Comparison of ENCODE assay signal across 14 cellular contexts in genomic region chr3:46405301-46406079, GRCh38. TPM values are rescaled to one million over a fixed set of nuclear protein-coding genes. Genes with fewer than 3 reads are reported as not detected.
DNase-seq lines count a peak whose midpoint lies in the region; ATAC-seq and TF ChIP-seq lines count a peak whose summit lies in the region.
"Had no signal": no experiment of that assay in that cellular context is flagged by ENCODE, and none has a peak within 500 bp of the region (broad histone marks: within the 10 kb centered on the region; RNA-seq: fewer than 3 reads in every experiment).

No MANE protein-coding gene starts in this region.

- H3K27me3 Mint-ChIP-seq in activated CD8-positive, alpha-beta memory T cell treated with anti-CD3 and anti-CD28 coated beads, Interleukin-2, amount 10 ng/mL, durations not matched to agents 7 days and 5 days: peaks cover 6% of the 10 kb centered on the region
- peaks cover 19% of the 10 kb centered on the region for H3K27me3 Mint-ChIP-seq in T-helper 2 cell treated with Interferon-gamma antibody and Interleukin-4, amounts not matched to agents 5 μg/mL and 100 μg/mL, for 36 hours (ENCODE audit: low read depth)

- CTCF ChIA-PET in activated CD8-positive, alpha-beta memory T cell treated with anti-CD3 and anti-CD28 coated beads, Interleukin-2, amount 10 ng/mL, durations not matched to agents 7 days and 5 days (lab: Charles Lee): interaction anchor here (1.1 to 1.2 kb wide), 2 partner anchors 34 to 192 kb away, joined by 3 to 4 read pairs; no protein-coding TSS in a partner anchor

- H3K27ac ChIP-seq in left lung: peak overlapping the region; percentile 92 to 97

- H3K4me1 ChIP-seq in left lung: peaks cover 27 to 73% of the 10 kb centered on the region in 2 donors

- peaks cover 6% of the 10 kb centered on the region for H3K36me3 Mint-ChIP-seq in stimulated activated effector memory CD8-positive, alpha-beta T cell treated with anti-CD3 and anti-CD28 coated beads, Interleukin-12 subunit alpha, Interleukin-12 subunit beta, amount 100 ng/mL, for 72 hours
- H3K36me3 Mint-ChIP-seq in activated CD8-positive, alpha-beta memory T cell treated with anti-CD3 and anti-CD28 coated beads, Interleukin-2, amount 10 ng/mL, durations not matched to agents 7 days and 5 days: peaks cover 17% of the 10 kb centered on the region
- H3K36me3 Mint-ChIP-seq in T-helper 2 cell treated with Interferon-gamma antibody and Interleukin-4, amounts not matched to agents 5 μg/mL and 100 μg/mL, for 36 hours (ENCODE audit: low read depth): peaks cover 1% of the 10 kb centered on the region

- peaks cover 0 to 20% of the 10 kb centered on the region in 2 donors for H3K36me3 ChIP-seq in left lung
- H3K36me3 ChIP-seq: ovary had no signal

- no peaks in the 10 kb centered on the region for H3K9me3 Mint-ChIP-seq in stimulated activated effector memory CD8-positive, alpha-beta T cell treated with anti-CD3 and anti-CD28 coated beads, Interleukin-12 subunit alpha, Interleukin-12 subunit beta, amount 100 ng/mL, for 72 hours
- no peaks in the 10 kb centered on the region for H3K9me3 Mint-ChIP-seq in activated CD8-positive, alpha-beta memory T cell treated with anti-CD3 and anti-CD28 coated beads, Interleukin-2, amount 10 ng/mL, durations not matched to agents 7 days and 5 days (ENCODE audit: low read depth)
- peaks cover 5% of the 10 kb centered on the region for H3K9me3 Mint-ChIP-seq in T-helper 2 cell treated with Interferon-gamma antibody and Interleukin-4, amounts not matched to agents 5 μg/mL and 100 μg/mL, for 36 hours

- no peak for TF ChIP-seq CTCF in choroid plexus epithelial cell (conservative IDR thresholded peaks at IDR 0.05; ENCODE audit: low read depth, low read length)
- no peak for TF ChIP-seq CTCF in left lung (IDR thresholded peaks at IDR 0.05)

- H3K27ac Mint-ChIP-seq in stimulated activated effector memory CD8-positive, alpha-beta T cell treated with anti-CD3 and anti-CD28 coated beads, Interleukin-12 subunit alpha, Interleukin-12 subunit beta, amount 100 ng/mL, for 72 hours: peak overlapping the region; percentile 20
- no peak overlapping the region for H3K27ac Mint-ChIP-seq in activated CD8-positive, alpha-beta memory T cell treated with anti-CD3 and anti-CD28 coated beads, Interleukin-2, amount 10 ng/mL, durations not matched to agents 7 days and 5 days
- H3K27ac Mint-ChIP-seq in T-helper 2 cell treated with Interferon-gamma antibody and Interleukin-4, amounts not matched to agents 5 μg/mL and 100 μg/mL, for 36 hours: no peak overlapping the region

- DNase-seq in HT-29 (ENCODE audit: low spot score): peak; percentile 67
- peak; percentile 53 for DNase-seq in choroid plexus epithelial cell (ENCODE audit: low read depth)
- peak in 1 of 2 donors; percentile 75 for DNase-seq in left lung
- no peak for DNase-seq in stimulated activated effector memory CD8-positive, alpha-beta T cell treated with anti-CD3 and anti-CD28 coated beads, Interleukin-12 subunit alpha, Interleukin-12 subunit beta, amount 100 ng/mL, for 72 hours (ENCODE audit: low spot score in 2 of 2)
- DNase-seq in activated CD8-positive, alpha-beta memory T cell treated with anti-CD3 and anti-CD28 coated beads, Interleukin-2, amount 10 ng/mL, durations not matched to agents 7 days and 5 days: no peak
- no peak for DNase-seq in T-helper 2 cell treated with Interferon-gamma antibody and Interleukin-4, amounts not matched to agents 5 μg/mL and 100 μg/mL, for 36 hours (ENCODE audit: low spot score)
- DNase-seq in NCI-H82 treated with DMSO at 0.1 percent for 48 hours (lab: John Stamatoyannopoulos, UW; ENCODE audit: unreplicated experiment): no peak
- DNase-seq in activated naive CD4-positive, alpha-beta T cell (lab: John Stamatoyannopoulos, UW): no peak
- DNase-seq: activated CD4-positive, alpha-beta T cell treated with anti-CD3 and anti-CD28 coated beads, Interleukin-2, amount 50 U/mL, for 1 hour; DND-41; hippocampal formation; SHP77 had no signal

- H3K27me3 ChIP-seq in left lung: no peaks in the 10 kb centered on the region
- H3K27me3 ChIP-seq: ovary had no signal

- no peaks in the 10 kb centered on the region for H3K9me3 ChIP-seq in left lung
- H3K9me3 ChIP-seq: ovary had no signal

- H3K4me1 Mint-ChIP-seq in stimulated activated effector memory CD8-positive, alpha-beta T cell treated with anti-CD3 and anti-CD28 coated beads, Interleukin-12 subunit alpha, Interleukin-12 subunit beta, amount 100 ng/mL, for 72 hours: peaks cover 30% of the 10 kb centered on the region
- peaks cover 39% of the 10 kb centered on the region for H3K4me1 Mint-ChIP-seq in activated CD8-positive, alpha-beta memory T cell treated with anti-CD3 and anti-CD28 coated beads, Interleukin-2, amount 10 ng/mL, durations not matched to agents 7 days and 5 days
- peaks cover 25% of the 10 kb centered on the region for H3K4me1 Mint-ChIP-seq in T-helper 2 cell treated with Interferon-gamma antibody and Interleukin-4, amounts not matched to agents 5 μg/mL and 100 μg/mL, for 36 hours (ENCODE audit: low read depth)

- H3K4me3 ChIP-seq in choroid plexus epithelial cell (ENCODE audit: low read depth, low read length): no peak overlapping the region
- H3K4me3 ChIP-seq in left lung: peak overlapping the region in 1 of 2 donors; percentile 57
- H3K4me3 ChIP-seq: ovary had no signal

- intact Hi-C loops in left lung (cut with DNase I): no loop called here

- ATAC-seq in left lung: peak; percentile 76
- ATAC-seq in stimulated activated effector memory CD8-positive, alpha-beta T cell treated with anti-CD3 and anti-CD28 coated beads, Interleukin-12 subunit alpha, Interleukin-12 subunit beta, amount 100 ng/mL, for 72 hours: no peak
- no peak for ATAC-seq in activated CD8-positive, alpha-beta memory T cell treated with anti-CD3 and anti-CD28 coated beads, Interleukin-2, amount 10 ng/mL, durations not matched to agents 7 days and 5 days

- no peak overlapping the region for H3K4me3 Mint-ChIP-seq in stimulated activated effector memory CD8-positive, alpha-beta T cell treated with anti-CD3 and anti-CD28 coated beads, Interleukin-12 subunit alpha, Interleukin-12 subunit beta, amount 100 ng/mL, for 72 hours
- H3K4me3 Mint-ChIP-seq in activated CD8-positive, alpha-beta memory T cell treated with anti-CD3 and anti-CD28 coated beads, Interleukin-2, amount 10 ng/mL, durations not matched to agents 7 days and 5 days: no peak overlapping the region
- H3K4me3 Mint-ChIP-seq in T-helper 2 cell treated with Interferon-gamma antibody and Interleukin-4, amounts not matched to agents 5 μg/mL and 100 μg/mL, for 36 hours: no peak overlapping the region

RNA-seq across cellular contexts. Expression of gene CCRL2, which starts 1.6 kb away (rescaled TPM):
- 7.4 and 9.7 TPM in 2 replicates for total RNA-seq in HT-29 (2014; rRNA removed; shearing (Covaris generic))
- 10 to 100 TPM; 18.9 to 37.1 TPM for total RNA-seq in left lung
- total RNA-seq in activated CD8-positive, alpha-beta memory T cell treated with anti-CD3 and anti-CD28 coated beads, Interleukin-2, amount 10 ng/mL, durations not matched to agents 7 days and 5 days: 10 to 100 TPM in 1 of 2 experiments, 1 to 10 TPM in 1; 10.0 to 11.9 TPM

RNA-seq across cellular contexts. Expression of gene CCR5, which starts 34.7 kb away (rescaled TPM):
- total RNA-seq in HT-29 (2014; rRNA removed; shearing (Covaris generic)): not detected in 2 replicates
- 10 to 100 TPM in 1 of 2 donors, 1 to 10 TPM in 1; 2.9 to 13.8 TPM for total RNA-seq in left lung
- total RNA-seq in activated CD8-positive, alpha-beta memory T cell treated with anti-CD3 and anti-CD28 coated beads, Interleukin-2, amount 10 ng/mL, durations not matched to agents 7 days and 5 days: 10 to 100 TPM; 87.0 to 99.8 TPM
- total RNA-seq: H4 had no signal

RNA-seq across cellular contexts. Expression of gene CCR2, which starts 51.6 kb away (rescaled TPM):
- not detected in 2 replicates for total RNA-seq in HT-29 (2014; rRNA removed; shearing (Covaris generic))
- total RNA-seq in left lung: 10 to 100 TPM; 11.5 to 27.0 TPM
- total RNA-seq in activated CD8-positive, alpha-beta memory T cell treated with anti-CD3 and anti-CD28 coated beads, Interleukin-2, amount 10 ng/mL, durations not matched to agents 7 days and 5 days: 10 to 100 TPM; 37.9 to 80.1 TPM
- total RNA-seq: H4 had no signal

RNA-seq across cellular contexts. Expression of gene LTF, which starts 59.2 kb away (rescaled TPM):
- 0.03 and 1.1 TPM in 2 replicates for total RNA-seq in HT-29 (2014; rRNA removed; shearing (Covaris generic))
- total RNA-seq in left lung: 100 to 1,000 TPM in 1 of 2 donors, 1 to 10 TPM in 1; 2.3 to 113 TPM
- not detected for total RNA-seq in activated CD8-positive, alpha-beta memory T cell treated with anti-CD3 and anti-CD28 coated beads, Interleukin-2, amount 10 ng/mL, durations not matched to agents 7 days and 5 days
- total RNA-seq: H4 had no signal

Comparison
In these comparisons a context has a peak if more than half of its experiments do, and no peak if none do; other contexts are left out.
1. DNase-seq: peak in HT-29 (single experiment) and choroid plexus epithelial cell (single experiment); none in stimulated activated effector memory CD8-positive, alpha-beta T cell treated with anti-CD3 and anti-CD28 coated beads, Interleukin-12 subunit alpha, Interleukin-12 subunit beta, amount 100 ng/mL, for 72 hours (0 of 2), activated CD8-positive, alpha-beta memory T cell treated with anti-CD3 and anti-CD28 coated beads, Interleukin-2, amount 10 ng/mL, durations not matched to agents 7 days and 5 days (single experiment), T-helper 2 cell treated with Interferon-gamma antibody and Interleukin-4, amounts not matched to agents 5 μg/mL and 100 μg/mL, for 36 hours (single experiment), NCI-H82 treated with DMSO at 0.1 percent for 48 hours (single experiment) and activated naive CD4-positive, alpha-beta T cell (0 of 4).
2. RNA of gene CCR5, which starts 34.7 kb away (total RNA-seq): 87.0 to 99.8 TPM in activated CD8-positive, alpha-beta memory T cell treated with anti-CD3 and anti-CD28 coated beads, Interleukin-2, amount 10 ng/mL, durations not matched to agents 7 days and 5 days; 2.9 to 13.8 TPM in left lung and not detected in HT-29; every median in the first group is over 4 times any median in the second.